Comparison of ENCODE assay signal across 25 cellular contexts in the genomic region with DNA sequence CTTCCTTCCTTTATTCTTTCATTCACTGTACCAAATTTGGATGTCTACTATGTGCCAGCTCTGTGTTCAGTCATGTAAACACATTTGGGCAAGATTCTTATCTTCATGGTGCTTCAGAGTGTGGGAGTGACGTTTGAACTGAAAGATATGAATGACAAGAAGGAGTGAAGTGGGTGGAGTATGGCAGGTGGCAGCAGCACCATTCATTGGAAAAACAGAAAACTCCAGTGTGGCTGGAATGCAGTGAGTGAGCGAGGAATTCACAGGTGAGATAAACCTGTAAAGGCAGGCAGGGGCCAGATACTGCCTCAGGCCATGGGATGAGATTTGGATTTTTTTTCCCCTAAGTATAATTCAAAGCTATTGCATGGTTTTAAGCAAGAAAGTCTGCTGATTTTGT.
A peak's percentile ranks its signal among the peaks of the same experiment; 100 is the strongest.
DNase-seq lines count a peak whose midpoint lies in the region; ATAC-seq and TF ChIP-seq lines count a peak whose summit lies in the region.
"Had no signal": no experiment of that assay in that cellular context is flagged by ENCODE, and none has a peak within 500 bp of the region (broad histone marks: within the 10 kb centered on the region; RNA-seq: fewer than 3 reads in every experiment).

No MANE protein-coding gene starts in this region.

- H3K27ac ChIP-seq in mesendoderm (ENCODE audit: low read depth, low read length) (no peak overlapping the region), prostate gland (no peak overlapping the region)
- H3K27ac ChIP-seq: A549, KMS-11, PC-9 had no signal

- DNase-seq in ELF-1 (ENCODE audit: low read depth, low spot score) (peak; percentile 13), epithelial cell of esophagus (ENCODE audit: low read depth) (peak; percentile 7), mesendoderm (peak; percentile 46), prostate gland (ENCODE audit: low spot score) (no peak), occipital lobe (lab: John Stamatoyannopoulos, UW) (no peak)
- DNase-seq in Jurkat, Clone E6-1 (ENCODE audit: low read depth, low spot score): peak; percentile 29
- DNase-seq: C1 segment of cervical spinal cord; CD8-positive, alpha-beta T cell; H9; HFFc6; IMR-90; NCI-H1048; NCI-H1417; NCI-H1694 treated with DMSO at 0.1 percent for 48 hours; NCI-H2081 treated with DMSO at 0.1 percent for 48 hours; NCI-H446 treated with DMSO at 0.1 percent for 48 hours; NCI-H526; NCI-H82; PC-9; Right ventricle myocardium superior; T-cell had no signal

- H4K8ac ChIP-seq in mesendoderm (ENCODE audit: low read depth, low read length): no peak overlapping the region

- H3K9ac ChIP-seq in mesendoderm (ENCODE audit: low read length): no peak overlapping the region
- H3K9ac ChIP-seq: KMS-11 had no signal

- no peak overlapping the region for H3K23ac ChIP-seq in mesendoderm (ENCODE audit: low read length)

- no peaks in the 10 kb centered on the region for H3K79me1 ChIP-seq in mesendoderm (ENCODE audit: low read length)

- no peaks in the 10 kb centered on the region for H3K79me2 ChIP-seq in mesendoderm (ENCODE audit: control insufficient read depth, insufficient read depth, low read length)

- ATAC-seq in HG03460 (IDR thresholded peaks at IDR 0.05; ENCODE audit: unreplicated experiment): no peak
- no peak for ATAC-seq in HG03571 (IDR thresholded peaks at IDR 0.05; ENCODE audit: unreplicated experiment)
- ATAC-seq: A549; CD8-positive, alpha-beta T cell; T-cell had no signal

- no peak overlapping the region for H3K4me3 ChIP-seq in Jurkat, Clone E6-1 (ENCODE audit: low read length)
- H3K4me3 ChIP-seq in epithelial cell of esophagus (ENCODE audit: low read length) (no peak overlapping the region), mesendoderm (ENCODE audit: low read length) (no peak overlapping the region), prostate gland (no peak overlapping the region)
- H3K4me3 ChIP-seq: A549, PC-9 had no signal

- H3K18ac ChIP-seq in mesendoderm (ENCODE audit: low read length): no peak overlapping the region

- H3K4me1 ChIP-seq in mesendoderm (ENCODE audit: control insufficient read depth, low read depth, low read length) (peaks cover 1% of the 10 kb centered on the region), prostate gland (replicated peaks) (no peaks in the 10 kb centered on the region)
- H3K4me1 ChIP-seq: A549 had no signal

- TF ChIP-seq POLR2A in prostate gland (IDR thresholded peaks at IDR 0.05): no peak

- no peak overlapping the region for H2AK5ac ChIP-seq in mesendoderm (ENCODE audit: low read length)

- H3K56ac ChIP-seq in mesendoderm (ENCODE audit: low read length): no peak overlapping the region

- H3K4ac ChIP-seq in mesendoderm (ENCODE audit: low read depth, low read length): no peak overlapping the region

- no peak overlapping the region for H2BK5ac ChIP-seq in mesendoderm (ENCODE audit: low read length)

- WGBS in mesendoderm (ENCODE audit: extremely low coverage, insufficient coverage, low lambda C conversion rate): no CpG with 5 or more reads among the region's 2 CpGs
- 34% methylated on average over 2 of the region's 2 CpGs for WGBS in prostate gland

- H3K36me3 ChIP-seq in mesendoderm (ENCODE audit: control insufficient read depth, insufficient read depth, low read length) (no peaks in the 10 kb centered on the region), prostate gland (no peaks in the 10 kb centered on the region)

- H3K27me3 ChIP-seq in mesendoderm (ENCODE audit: insufficient read depth, low read length, poor library complexity) (no peaks in the 10 kb centered on the region), prostate gland (replicated peaks; ENCODE audit: insufficient read depth) (no peaks in the 10 kb centered on the region)

- intact Hi-C loops in prostate gland (cut with DNase I): no loop called here

- TF ChIP-seq CTCF in epithelial cell of esophagus (IDR thresholded peaks at IDR 0.05; ENCODE audit: insufficient read depth, low read depth, low read length, missing control alignments) (no peak), prostate gland (IDR thresholded peaks at IDR 0.05) (no peak)

- H3K4me2 ChIP-seq in mesendoderm (ENCODE audit: low read length): no peak overlapping the region
- H3K4me2 ChIP-seq: A549, KMS-11, PC-9 had no signal

- H2BK15ac ChIP-seq in mesendoderm (replicated peaks; ENCODE audit: low read depth): no peak overlapping the region

- no peak overlapping the region for H4K5ac ChIP-seq in mesendoderm (ENCODE audit: low read length)

- no peak overlapping the region for H2BK120ac ChIP-seq in mesendoderm (ENCODE audit: low read depth, low read length)

- H3K9me3 ChIP-seq in prostate gland: no peaks in the 10 kb centered on the region
- H3K9me3 ChIP-seq: A549 had no signal

Comparison
In these comparisons a context has a peak if more than half of its experiments do, and no peak if none do; other contexts are left out.
1. DNase-seq: peak in ELF-1 (single experiment), Jurkat, Clone E6-1 (single experiment), epithelial cell of esophagus (single experiment) and mesendoderm (single experiment); none in prostate gland (single experiment) and occipital lobe (single experiment).